8 cellular contexts compared by ENCODE assay signal in the genomic region with DNA sequence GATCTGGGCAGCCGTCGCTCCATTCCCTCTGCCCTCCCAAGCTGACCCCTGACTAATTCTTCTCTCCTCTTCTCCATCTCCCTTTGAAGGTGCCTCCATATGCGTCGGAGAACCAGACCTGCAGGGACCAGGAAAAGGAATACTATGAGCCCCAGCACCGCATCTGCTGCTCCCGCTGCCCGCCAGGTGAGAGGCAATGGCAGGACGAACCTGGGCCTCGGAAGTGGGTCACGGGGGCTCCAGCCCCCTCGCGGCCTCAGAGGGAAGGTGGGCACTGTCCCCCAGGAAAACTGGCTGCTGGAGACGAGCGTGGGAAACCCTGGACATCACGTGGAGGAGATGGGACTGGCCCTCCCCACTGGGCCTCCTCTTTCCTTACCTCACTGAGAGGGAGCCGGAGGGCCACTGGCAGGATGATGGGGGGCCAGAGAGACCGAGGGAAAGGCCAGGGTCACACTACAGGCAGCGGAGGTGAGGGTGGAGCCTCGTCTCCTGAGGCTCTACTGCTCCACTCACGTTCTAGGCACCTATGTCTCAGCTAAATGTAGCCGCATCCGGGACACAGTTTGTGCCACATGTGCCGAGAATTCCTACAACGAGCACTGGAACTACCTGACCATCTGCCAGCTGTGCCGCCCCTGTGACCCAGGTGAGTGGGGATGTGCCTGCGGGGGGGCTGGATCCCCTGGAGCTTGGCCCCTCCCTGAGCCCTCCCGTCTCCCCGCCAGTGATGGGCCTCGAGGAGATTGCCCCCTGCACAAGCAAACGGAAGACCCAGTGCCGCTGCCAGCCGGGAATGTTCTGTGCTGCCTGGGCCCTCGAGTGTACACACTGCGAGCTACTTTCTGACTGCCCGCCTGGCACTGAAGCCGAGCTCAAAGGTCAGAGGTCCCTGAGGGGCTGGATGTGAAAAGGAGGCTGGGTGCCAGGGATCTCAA. TPM values are rescaled to one million over a fixed set of nuclear protein-coding genes. Genes with fewer than 3 reads are reported as not detected.
DNase-seq lines count a peak whose midpoint lies in the region; ATAC-seq and TF ChIP-seq lines count a peak whose summit lies in the region.

No MANE protein-coding gene starts in this region.

- peak; percentile 23 to 45 for TF ChIP-seq POLR2A in Peyer's patch (IDR thresholded peaks at IDR 0.05)

- no peak for TF ChIP-seq CTCF in AG10803 (conservative IDR thresholded peaks at IDR 0.05; ENCODE audit: low read length)
- TF ChIP-seq CTCF in Peyer's patch (IDR thresholded peaks at IDR 0.05) = no peak
- no peak for TF ChIP-seq CTCF in fibroblast of lung (conservative IDR thresholded peaks at IDR 0.05 in 1 of 2, IDR thresholded peaks at IDR 0.05 in 1 of 2; ENCODE audit: low read depth in 1 of 2, low read length in 2 of 2)
- no peak for TF ChIP-seq CTCF in neutrophil (IDR thresholded peaks at IDR 0.05)

- peak overlapping the region; percentile 94 for H3K4me2 ChIP-seq in fibroblast of lung (ENCODE audit: extremely low read depth, insufficient read depth, low read length)

- no peak for ATAC-seq in HG03175 (IDR thresholded peaks at IDR 0.05; ENCODE audit: unreplicated experiment)
- ATAC-seq in activated CD8-positive, alpha-beta memory T cell treated with anti-CD3 and anti-CD28 coated beads, Interleukin-2, amount 10 ng/mL, durations not matched to agents 7 days and 5 days = no peak

- peaks cover 3 to 47% (median 9%) of the 10 kb centered on the region in 4 donors for H3K4me1 ChIP-seq in Peyer's patch
- peaks cover 19% of the 10 kb centered on the region for H3K4me1 ChIP-seq in fibroblast of lung (ENCODE audit: control insufficient read depth, extremely low read depth, insufficient read depth, low read length)
- H3K4me1 ChIP-seq in neutrophil (ENCODE audit: control insufficient read depth in 1 of 2, insufficient read depth in 1 of 2, low read depth in 1 of 2, low read length in 1 of 2) = peaks cover 24 to 25% of the 10 kb centered on the region in 2 experiments

- peaks cover 56% of the 10 kb centered on the region for H3K27me3 Mint-ChIP-seq in activated CD8-positive, alpha-beta memory T cell treated with anti-CD3 and anti-CD28 coated beads, Interleukin-2, amount 10 ng/mL, durations not matched to agents 7 days and 5 days

- CTCF ChIA-PET in activated CD8-positive, alpha-beta memory T cell treated with anti-CD3 and anti-CD28 coated beads, Interleukin-2, amount 10 ng/mL, durations not matched to agents 7 days and 5 days (lab: Charles Lee) = no interaction called here

- H3K27ac ChIP-seq in Peyer's patch (peak overlapping the region; percentile 77 to 93 (median 90)), fibroblast of lung (ENCODE audit: insufficient read depth, low read length) (peak overlapping the region; percentile 93), neutrophil (peak overlapping the region; percentile 86)

- no peak overlapping the region for H2AFZ ChIP-seq in fibroblast of lung (ENCODE audit: low read length)

- H3K9me3 ChIP-seq in Peyer's patch (no peaks in the 10 kb centered on the region), fibroblast of lung (ENCODE audit: control insufficient read depth, insufficient read depth, low read depth, low read length) (no peaks in the 10 kb centered on the region), neutrophil (no peaks in the 10 kb centered on the region)

- H4K20me1 ChIP-seq in fibroblast of lung (ENCODE audit: control insufficient read depth, extremely low read depth, insufficient read depth, low read length) = no peaks in the 10 kb centered on the region

- no peak for DNase-seq in AG10803 (ENCODE audit: low read depth)
- peak in 1 of 3 donors; percentile 73 for DNase-seq in Peyer's patch
- no peak for DNase-seq in fibroblast of lung (ENCODE audit: low read depth in 2 of 2)
- no peak for DNase-seq in NCI-H1436 treated with DMSO at 0.1 percent for 48 hours (lab: John Stamatoyannopoulos, UW)
- DNase-seq in effector CD4-positive, alpha-beta T cell = no peak
- no peak for DNase-seq in activated CD8-positive, alpha-beta memory T cell treated with anti-CD3 and anti-CD28 coated beads, Interleukin-2, amount 10 ng/mL, durations not matched to agents 7 days and 5 days

- H3K27me3 ChIP-seq in Peyer's patch (no peaks in the 10 kb centered on the region), fibroblast of lung (ENCODE audit: control insufficient read depth, insufficient read depth, low read length) (no peaks in the 10 kb centered on the region), neutrophil (no peaks in the 10 kb centered on the region)

- peak overlapping the region; percentile 94 for H3K9ac ChIP-seq in fibroblast of lung (ENCODE audit: insufficient read depth, low read length)

- no peaks in the 10 kb centered on the region for H3K4me1 Mint-ChIP-seq in activated CD8-positive, alpha-beta memory T cell treated with anti-CD3 and anti-CD28 coated beads, Interleukin-2, amount 10 ng/mL, durations not matched to agents 7 days and 5 days

- peaks cover 19% of the 10 kb centered on the region for H3K79me2 ChIP-seq in fibroblast of lung (ENCODE audit: control insufficient read depth, insufficient read depth, low read length)

- no peaks in the 10 kb centered on the region for H3K36me3 Mint-ChIP-seq in activated CD8-positive, alpha-beta memory T cell treated with anti-CD3 and anti-CD28 coated beads, Interleukin-2, amount 10 ng/mL, durations not matched to agents 7 days and 5 days

- no peaks in the 10 kb centered on the region for H3K9me3 Mint-ChIP-seq in activated CD8-positive, alpha-beta memory T cell treated with anti-CD3 and anti-CD28 coated beads, Interleukin-2, amount 10 ng/mL, durations not matched to agents 7 days and 5 days (ENCODE audit: low read depth)

- no peak overlapping the region for H3K27ac Mint-ChIP-seq in activated CD8-positive, alpha-beta memory T cell treated with anti-CD3 and anti-CD28 coated beads, Interleukin-2, amount 10 ng/mL, durations not matched to agents 7 days and 5 days

- H3K36me3 ChIP-seq in Peyer's patch (peaks cover 0 to 29% (median 0%) of the 10 kb centered on the region in 3 donors), fibroblast of lung (ENCODE audit: control insufficient read depth, insufficient read depth, low read length) (peaks cover 18% of the 10 kb centered on the region), neutrophil (peaks cover 12% of the 10 kb centered on the region)

- H3K4me3 Mint-ChIP-seq in activated CD8-positive, alpha-beta memory T cell treated with anti-CD3 and anti-CD28 coated beads, Interleukin-2, amount 10 ng/mL, durations not matched to agents 7 days and 5 days = no peak overlapping the region

- peak overlapping the region; percentile 86 for H3K4me3 ChIP-seq in AG10803 (ENCODE audit: low read length)
- peak overlapping the region; percentile 38 to 85 (median 76) for H3K4me3 ChIP-seq in Peyer's patch
- H3K4me3 ChIP-seq in fibroblast of lung (replicated peaks in 1 of 4; ENCODE audit: control extremely low read depth in 1 of 4, insufficient read depth in 1 of 4, low read depth in 3 of 4, low read length in 4 of 4) = peak overlapping the region; percentile 81 to 92 (median 82)
- peak overlapping the region; percentile 84 to 94 for H3K4me3 ChIP-seq in neutrophil (ENCODE audit: low read depth in 1 of 2, low read length in 1 of 2)

RNA-seq across cellular contexts. Expression of gene LTBR, which starts 0.8 kb away (rescaled TPM):
- total RNA-seq in Peyer's patch (100 to 1,000 TPM; 113 to 313 (median 294) TPM), fibroblast of lung (60.6 and 78.4 TPM in 2 replicates)
- 45.8 and 55.7 TPM in 2 replicates for polyA plus RNA-seq in fibroblast of lung
- 81.9 and 99.1 TPM in 2 replicates for polyA plus RNA-seq in fibroblast of lung (2012)
- polyA minus RNA-seq in fibroblast of lung (ENCODE audit: low replicate concordance) = 78.7 and 105 TPM in 2 replicates
- total RNA-seq in activated CD8-positive, alpha-beta memory T cell treated with anti-CD3 and anti-CD28 coated beads, Interleukin-2, amount 10 ng/mL, durations not matched to agents 7 days and 5 days = under 1 TPM; 0.30 to 0.41 TPM

RNA-seq across cellular contexts. Expression of gene SCNN1A, which starts 9.4 kb away (rescaled TPM):
- total RNA-seq in Peyer's patch (100 to 1,000 TPM in 3 of 4 donors, 10 to 100 TPM in 1; 93.3 to 275 (median 143) TPM), fibroblast of lung (under 0.01 and 0.26 TPM in 2 replicates)
- 0.05 and 0.08 TPM in 2 replicates for polyA plus RNA-seq in fibroblast of lung
- polyA plus RNA-seq in fibroblast of lung (2012) = 0.13 and 0.29 TPM in 2 replicates
- polyA minus RNA-seq in fibroblast of lung (ENCODE audit: low replicate concordance) = not detected in 2 replicates
- total RNA-seq in activated CD8-positive, alpha-beta memory T cell treated with anti-CD3 and anti-CD28 coated beads, Interleukin-2, amount 10 ng/mL, durations not matched to agents 7 days and 5 days = under 1 TPM; 0.49 to 0.58 TPM

RNA-seq across cellular contexts. Expression of gene TNFRSF1A, which starts 42.9 kb away (rescaled TPM):
- 100 to 1,000 TPM in 3 of 4 donors, 10 to 100 TPM in 1; 90.8 to 547 (median 393) TPM for total RNA-seq in Peyer's patch
- total RNA-seq in fibroblast of lung = 141 and 157 TPM in 2 replicates
- polyA plus RNA-seq in fibroblast of lung = 182 and 257 TPM in 2 replicates
- 146 and 182 TPM in 2 replicates for polyA plus RNA-seq in fibroblast of lung (2012)
- polyA minus RNA-seq in fibroblast of lung (ENCODE audit: low replicate concordance) = 357 and 498 TPM in 2 replicates
- 10 to 100 TPM; 63.3 to 71.5 TPM for total RNA-seq in activated CD8-positive, alpha-beta memory T cell treated with anti-CD3 and anti-CD28 coated beads, Interleukin-2, amount 10 ng/mL, durations not matched to agents 7 days and 5 days

RNA-seq across cellular contexts. Expression of gene CD27, which starts 60.0 kb away (rescaled TPM):
- total RNA-seq in Peyer's patch = 10 to 100 TPM in 1 of 4 donors, 1 to 10 TPM in 3; 1.0 to 20.6 (median 2.3) TPM
- total RNA-seq in fibroblast of lung = 0.17 TPM in 1 of 2 replicates, not detected in the other
- 0.06 and 0.07 TPM in 2 replicates for polyA plus RNA-seq in fibroblast of lung
- 0.28 and 0.48 TPM in 2 replicates for polyA plus RNA-seq in fibroblast of lung (2012)
- polyA minus RNA-seq in fibroblast of lung (ENCODE audit: low replicate concordance) = not detected in 2 replicates
- total RNA-seq in activated CD8-positive, alpha-beta memory T cell treated with anti-CD3 and anti-CD28 coated beads, Interleukin-2, amount 10 ng/mL, durations not matched to agents 7 days and 5 days = 10 to 100 TPM; 44.9 to 67.3 TPM

Comparison
In these comparisons a context has a peak if more than half of its experiments do, and no peak if none do; other contexts are left out.
1. RNA of gene LTBR, which starts 0.8 kb away (total RNA-seq): 113 to 313 TPM in Peyer's patch and 60.6 to 78.4 TPM in fibroblast of lung; 0.30 to 0.41 TPM in activated CD8-positive, alpha-beta memory T cell treated with anti-CD3 and anti-CD28 coated beads, Interleukin-2, amount 10 ng/mL, durations not matched to agents 7 days and 5 days; every median in the first group is over 10 times any median in the second.
2. RNA of gene SCNN1A, which starts 9.4 kb away (total RNA-seq): 93.3 to 275 TPM in Peyer's patch; 0.49 to 0.58 TPM in activated CD8-positive, alpha-beta memory T cell treated with anti-CD3 and anti-CD28 coated beads, Interleukin-2, amount 10 ng/mL, durations not matched to agents 7 days and 5 days and under 0.01 to 0.26 TPM in fibroblast of lung; every median in the first group is over 10 times any median in the second.
3. Peak in every context shown above with its lines, with median percentiles within 50 percentile points of each other: H3K4me3 ChIP-seq and H3K27ac ChIP-seq.